ENCODE assay signal across 10 cellular contexts in the genomic region with DNA sequence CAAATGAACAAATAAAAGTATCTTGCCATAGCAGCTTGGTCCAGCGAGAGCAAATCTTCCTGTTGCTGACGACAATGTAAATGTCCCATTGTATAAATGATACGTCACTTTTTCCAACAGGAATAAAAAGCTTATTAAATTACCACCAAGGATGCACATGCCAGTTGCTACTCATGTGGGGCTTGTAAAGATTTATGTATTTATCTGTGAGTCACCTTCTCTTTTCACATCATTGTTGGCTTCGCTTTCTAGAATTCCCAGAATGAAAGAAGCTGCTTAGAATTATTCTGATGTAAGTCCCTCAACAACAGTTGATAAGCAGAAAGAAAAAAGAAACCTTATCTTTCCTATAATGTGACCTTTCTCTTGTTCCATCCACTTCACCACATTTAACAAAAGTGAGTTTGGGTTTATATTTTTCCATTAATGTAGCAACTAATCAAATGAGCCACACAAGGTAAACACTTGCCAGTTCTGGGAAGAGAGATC. TPM values are rescaled to one million over a fixed set of nuclear protein-coding genes. Genes with fewer than 3 reads are reported as not detected.
DNase-seq lines count a peak whose midpoint lies in the region; ATAC-seq and TF ChIP-seq lines count a peak whose summit lies in the region.
"Had no signal": no experiment of that assay in that cellular context is flagged by ENCODE, and none has a peak within 500 bp of the region (broad histone marks: within the 10 kb centered on the region; RNA-seq: fewer than 3 reads in every experiment).

No MANE protein-coding gene starts in this region.

- POLR2A ChIA-PET in activated CD8-positive, alpha-beta T cell treated with anti-CD3 and anti-CD28 coated beads for 36 hours (lab: Charles Lee): interaction anchor here (1.0 to 1.8 kb wide), 3 partner anchors 11 to 34 kb away, joined by 3 to 6 read pairs (median 3); no protein-coding TSS in a partner anchor
- POLR2A ChIA-PET in activated CD8-positive, alpha-beta T cell treated with anti-CD3 and anti-CD28 coated beads, Interleukin-2, amount 10 ng/mL, durations not matched to agents 7 days and 5 days (lab: Charles Lee): no interaction called here

- TF ChIP-seq CTCF in activated CD8-positive, alpha-beta T cell treated with anti-CD3 and anti-CD28 coated beads for 36 hours (IDR thresholded peaks at IDR 0.05): no peak
- TF ChIP-seq CTCF in brain microvascular endothelial cell (IDR thresholded peaks at IDR 0.05; ENCODE audit: low read depth, low read length, missing control alignments) (no peak), type B pancreatic cell (conservative IDR thresholded peaks at IDR 0.05) (no peak), GM20000 (IDR thresholded peaks at IDR 0.05; ENCODE audit: extremely low read depth, missing control alignments) (no peak)

- H3K9me3 Mint-ChIP-seq in activated CD8-positive, alpha-beta T cell treated with anti-CD3 and anti-CD28 coated beads for 36 hours: no peaks in the 10 kb centered on the region
- no peaks in the 10 kb centered on the region for H3K9me3 Mint-ChIP-seq in activated CD8-positive, alpha-beta T cell treated with anti-CD3 and anti-CD28 coated beads, Interleukin-2, amount 10 ng/mL, durations not matched to agents 7 days and 5 days (ENCODE audit: insufficient read depth)
- H3K9me3 Mint-ChIP-seq in stimulated activated effector memory CD8-positive, alpha-beta T cell treated with anti-CD3 and anti-CD28 coated beads, Interleukin-12 subunit alpha, Interleukin-12 subunit beta, amount 100 ng/mL, for 72 hours: no peaks in the 10 kb centered on the region
- no peaks in the 10 kb centered on the region for H3K9me3 Mint-ChIP-seq in type B pancreatic cell

- no peak overlapping the region for H3K4me3 ChIP-seq in brain microvascular endothelial cell (ENCODE audit: low read depth, low read length)
- H3K4me3 ChIP-seq: heart left ventricle, lung had no signal

- intact Hi-C loops in activated CD8-positive, alpha-beta T cell treated with anti-CD3 and anti-CD28 coated beads for 36 hours (cut with micrococcal nuclease): loop anchor here (5.0 kb wide), 1 partner anchor 37 kb away; no protein-coding TSS in a partner anchor

- H3K27me3 Mint-ChIP-seq in activated CD8-positive, alpha-beta T cell treated with anti-CD3 and anti-CD28 coated beads for 36 hours: peaks cover 4% of the 10 kb centered on the region
- H3K27me3 Mint-ChIP-seq in activated CD8-positive, alpha-beta T cell treated with anti-CD3 and anti-CD28 coated beads, Interleukin-2, amount 10 ng/mL, durations not matched to agents 7 days and 5 days (ENCODE audit: low read depth): no peaks in the 10 kb centered on the region
- H3K27me3 Mint-ChIP-seq in type B pancreatic cell: no peaks in the 10 kb centered on the region

- no peaks in the 10 kb centered on the region for H3K27me3 ChIP-seq in brain microvascular endothelial cell (replicated peaks)
- H3K27me3 ChIP-seq: heart left ventricle had no signal

- H3K27ac ChIP-seq in brain microvascular endothelial cell: no peak overlapping the region

- peaks cover 21% of the 10 kb centered on the region for H3K36me3 Mint-ChIP-seq in activated CD8-positive, alpha-beta T cell treated with anti-CD3 and anti-CD28 coated beads for 36 hours (ENCODE audit: low read depth)
- H3K36me3 Mint-ChIP-seq in activated CD8-positive, alpha-beta T cell treated with anti-CD3 and anti-CD28 coated beads, Interleukin-2, amount 10 ng/mL, durations not matched to agents 7 days and 5 days (ENCODE audit: low read depth): peaks cover 2% of the 10 kb centered on the region
- no peaks in the 10 kb centered on the region for H3K36me3 Mint-ChIP-seq in stimulated activated effector memory CD8-positive, alpha-beta T cell treated with anti-CD3 and anti-CD28 coated beads, Interleukin-12 subunit alpha, Interleukin-12 subunit beta, amount 100 ng/mL, for 72 hours
- peaks cover 4% of the 10 kb centered on the region for H3K36me3 Mint-ChIP-seq in type B pancreatic cell

- ATAC-seq in activated CD8-positive, alpha-beta T cell treated with anti-CD3 and anti-CD28 coated beads for 36 hours: peak; percentile 69
- ATAC-seq in activated CD8-positive, alpha-beta T cell treated with anti-CD3 and anti-CD28 coated beads, Interleukin-2, amount 10 ng/mL, durations not matched to agents 7 days and 5 days: no peak
- ATAC-seq in stimulated activated effector memory CD8-positive, alpha-beta T cell treated with anti-CD3 and anti-CD28 coated beads, Interleukin-12 subunit alpha, Interleukin-12 subunit beta, amount 100 ng/mL, for 72 hours: peak; percentile 73
- ATAC-seq in HG03432 (IDR thresholded peaks at IDR 0.05; ENCODE audit: unreplicated experiment): no peak

- H3K36me3 ChIP-seq in brain microvascular endothelial cell (replicated peaks): no peaks in the 10 kb centered on the region

- H3K4me1 Mint-ChIP-seq in activated CD8-positive, alpha-beta T cell treated with anti-CD3 and anti-CD28 coated beads for 36 hours (ENCODE audit: low read depth): peaks cover 33% of the 10 kb centered on the region
- H3K4me1 Mint-ChIP-seq in activated CD8-positive, alpha-beta T cell treated with anti-CD3 and anti-CD28 coated beads, Interleukin-2, amount 10 ng/mL, durations not matched to agents 7 days and 5 days (ENCODE audit: low read depth): peaks cover 8% of the 10 kb centered on the region
- H3K4me1 Mint-ChIP-seq in stimulated activated effector memory CD8-positive, alpha-beta T cell treated with anti-CD3 and anti-CD28 coated beads, Interleukin-12 subunit alpha, Interleukin-12 subunit beta, amount 100 ng/mL, for 72 hours: peaks cover 17% of the 10 kb centered on the region
- peaks cover 10% of the 10 kb centered on the region for H3K4me1 Mint-ChIP-seq in type B pancreatic cell (ENCODE audit: unreplicated experiment)

- in situ Hi-C loops in brain microvascular endothelial cell (cut with HindIII; ENCODE audit: low pct_ligation_motif_present, low sequenced_read_pairs): no loop called here

- CTCF ChIA-PET in activated CD8-positive, alpha-beta T cell treated with anti-CD3 and anti-CD28 coated beads for 36 hours (lab: Charles Lee): interaction anchor here (1.0 to 1.6 kb wide), 4 partner anchors 11 to 34 kb away, joined by 3 to 6 read pairs (median 4); no protein-coding TSS in a partner anchor
- CTCF ChIA-PET in activated CD8-positive, alpha-beta T cell treated with anti-CD3 and anti-CD28 coated beads, Interleukin-2, amount 10 ng/mL, durations not matched to agents 7 days and 5 days (lab: Charles Lee): interaction anchor here (0.9 to 8.4 kb wide), 3 partner anchors 11 to 40 kb away, joined by 3 to 46 read pairs (median 3); no protein-coding TSS in a partner anchor

- H3K4me3 Mint-ChIP-seq in activated CD8-positive, alpha-beta T cell treated with anti-CD3 and anti-CD28 coated beads for 36 hours: no peak overlapping the region
- no peak overlapping the region for H3K4me3 Mint-ChIP-seq in activated CD8-positive, alpha-beta T cell treated with anti-CD3 and anti-CD28 coated beads, Interleukin-2, amount 10 ng/mL, durations not matched to agents 7 days and 5 days
- H3K4me3 Mint-ChIP-seq in stimulated activated effector memory CD8-positive, alpha-beta T cell treated with anti-CD3 and anti-CD28 coated beads, Interleukin-12 subunit alpha, Interleukin-12 subunit beta, amount 100 ng/mL, for 72 hours: no peak overlapping the region
- H3K4me3 Mint-ChIP-seq in type B pancreatic cell: no peak overlapping the region

- DNase-seq in activated CD8-positive, alpha-beta T cell treated with anti-CD3 and anti-CD28 coated beads for 36 hours: no peak
- no peak for DNase-seq in activated CD8-positive, alpha-beta T cell treated with anti-CD3 and anti-CD28 coated beads, Interleukin-2, amount 10 ng/mL, durations not matched to agents 7 days and 5 days
- DNase-seq in NCI-H446 treated with DMSO at 0.1 percent for 48 hours (lab: John Stamatoyannopoulos, UW) (peak; percentile 37), brain microvascular endothelial cell (peak; percentile 16), type B pancreatic cell (ENCODE audit: extremely low spot score, unreplicated experiment) (no peak), GM20000 (ENCODE audit: low spot score) (no peak)
- DNase-seq in stimulated activated effector memory CD8-positive, alpha-beta T cell treated with anti-CD3 and anti-CD28 coated beads, Interleukin-12 subunit alpha, Interleukin-12 subunit beta, amount 100 ng/mL, for 72 hours (ENCODE audit: low spot score in 2 of 2): no peak
- DNase-seq: heart left ventricle had no signal

- peak overlapping the region; percentile 66 for H3K27ac Mint-ChIP-seq in activated CD8-positive, alpha-beta T cell treated with anti-CD3 and anti-CD28 coated beads for 36 hours
- H3K27ac Mint-ChIP-seq in activated CD8-positive, alpha-beta T cell treated with anti-CD3 and anti-CD28 coated beads, Interleukin-2, amount 10 ng/mL, durations not matched to agents 7 days and 5 days: no peak overlapping the region
- H3K27ac Mint-ChIP-seq in stimulated activated effector memory CD8-positive, alpha-beta T cell treated with anti-CD3 and anti-CD28 coated beads, Interleukin-12 subunit alpha, Interleukin-12 subunit beta, amount 100 ng/mL, for 72 hours: no peak overlapping the region
- H3K27ac Mint-ChIP-seq in type B pancreatic cell: no peak overlapping the region

RNA-seq across cellular contexts. Expression of gene DNAJC12, which starts 22.4 kb away (rescaled TPM):
- 10 to 100 TPM; 29.1 to 32.5 TPM for total RNA-seq in activated CD8-positive, alpha-beta T cell treated with anti-CD3 and anti-CD28 coated beads for 36 hours
- 1 to 10 TPM; 2.6 to 3.0 TPM for total RNA-seq in activated CD8-positive, alpha-beta T cell treated with anti-CD3 and anti-CD28 coated beads, Interleukin-2, amount 10 ng/mL, durations not matched to agents 7 days and 5 days
- total RNA-seq in type B pancreatic cell (ENCODE audit: low replicate concordance): 15.7 and 19.4 TPM in 2 replicates

Comparison
In these comparisons a context has a peak if more than half of its experiments do, and no peak if none do; other contexts are left out.
1. ATAC-seq: peak in activated CD8-positive, alpha-beta T cell treated with anti-CD3 and anti-CD28 coated beads for 36 hours (single experiment) and stimulated activated effector memory CD8-positive, alpha-beta T cell treated with anti-CD3 and anti-CD28 coated beads, Interleukin-12 subunit alpha, Interleukin-12 subunit beta, amount 100 ng/mL, for 72 hours (single experiment); none in activated CD8-positive, alpha-beta T cell treated with anti-CD3 and anti-CD28 coated beads, Interleukin-2, amount 10 ng/mL, durations not matched to agents 7 days and 5 days (single experiment) and HG03432 (single experiment).
2. DNase-seq: peak in NCI-H446 treated with DMSO at 0.1 percent for 48 hours (single experiment) and brain microvascular endothelial cell (single experiment); none in activated CD8-positive, alpha-beta T cell treated with anti-CD3 and anti-CD28 coated beads for 36 hours (single experiment), activated CD8-positive, alpha-beta T cell treated with anti-CD3 and anti-CD28 coated beads, Interleukin-2, amount 10 ng/mL, durations not matched to agents 7 days and 5 days (single experiment), stimulated activated effector memory CD8-positive, alpha-beta T cell treated with anti-CD3 and anti-CD28 coated beads, Interleukin-12 subunit alpha, Interleukin-12 subunit beta, amount 100 ng/mL, for 72 hours (0 of 2), type B pancreatic cell (single experiment) and GM20000 (single experiment).